In the genomic region with DNA sequence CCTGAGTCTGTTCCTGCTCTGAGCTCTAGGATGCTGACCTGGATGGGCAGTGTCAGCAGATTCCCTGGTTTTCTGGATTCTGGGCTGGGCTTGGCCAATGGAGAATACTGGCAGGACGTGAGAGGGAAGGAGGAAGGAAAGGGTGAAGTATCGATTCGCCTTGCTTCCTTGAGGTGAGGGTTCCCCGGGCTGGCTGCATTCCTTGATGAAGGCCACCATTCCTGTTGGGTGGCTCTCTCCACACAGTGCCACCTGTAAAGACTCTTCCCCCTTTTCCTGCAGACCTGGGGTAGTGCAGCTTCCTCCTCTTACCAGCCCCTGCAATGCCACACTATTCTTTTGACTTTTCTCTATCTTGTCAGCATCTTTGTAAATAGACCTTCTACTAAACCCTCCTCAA, we compare ENCODE assay signal across 22 cellular contexts.
"Had no signal": no experiment of that assay in that cellular context is flagged by ENCODE, and none has a peak within 500 bp of the region (broad histone marks: within the 10 kb centered on the region; RNA-seq: fewer than 3 reads in every experiment).

No MANE protein-coding gene starts in this region.

- ATAC-seq: Panc1, PC-3, Right ventricle myocardium inferior, SK-N-SH treated with all-trans-retinoic acid at 6 μM for 48 hours had no signal

- DNase-seq: KBM-7, MV-4-11, NCI-H1092, NCI-H1105 treated with DMSO at 0.1 percent for 48 hours, NCI-H1417 treated with DMSO at 0.1 percent for 48 hours, NCI-H187, NCI-H2029, NCI-H2081 treated with DMSO at 0.1 percent for 48 hours, NCI-H2171, NCI-H226, NCI-H446, NCI-H510A, NCI-H524 treated with DMSO at 0.1 percent for 48 hours, NCI-H69, NCI-H774, PC-3, SHP77 treated with DMSO at 0.1 percent for 48 hours, SJCRH30 had no signal

- H3K9me3 ChIP-seq: SJCRH30 had no signal

- H3K27ac ChIP-seq: HL-60, SJCRH30 had no signal

- H3K36me3 ChIP-seq: SJCRH30 had no signal

- H3K27me3 ChIP-seq: SJCRH30 had no signal

- H3K4me3 ChIP-seq: SJCRH30 had no signal
